ENCODE assay signal across 24 cellular contexts in genomic region chr2:9789371-9789770, GRCh38.
"Had no signal": no experiment of that assay in that cellular context is flagged by ENCODE, and none has a peak within 500 bp of the region (broad histone marks: within the 10 kb centered on the region; RNA-seq: fewer than 3 reads in every experiment).

No MANE protein-coding gene starts in this region.

- H3K36me3 Mint-ChIP-seq: neural progenitor cell; stimulated activated memory B cell treated with anti-CD40 and anti-IgM and Interleukin-4, amounts not matched to agents 10 μg/mL and 1 μg/mL and 100 μg/mL, for 72 hours had no signal

- H3K4me2 ChIP-seq: neural progenitor cell had no signal

- H3K4me1 ChIP-seq: gastrocnemius medialis, neural progenitor cell had no signal

- H3K4me3 Mint-ChIP-seq: endodermal cell; memory B cell; naive B cell; nephron; neural progenitor cell; stimulated activated memory B cell treated with anti-CD40 and anti-IgM and Interleukin-4, amounts not matched to agents 10 μg/mL and 1 μg/mL and 100 μg/mL, for 72 hours; stimulated activated naive CD8-positive, alpha-beta T cell treated with anti-CD3 and anti-CD28 coated beads, Interleukin-15, Interleukin-2, amounts not matched to agents 100 ng/mL and 50 ng/mL, for 24 hours had no signal

- H3K4me3 ChIP-seq: dorsolateral prefrontal cortex, gastrocnemius medialis, left lung, lung, neural progenitor cell, prostate gland, right atrium auricular region, skin epidermis, spleen, thoracic aorta, tibial nerve, upper lobe of left lung had no signal

- H3K27me3 Mint-ChIP-seq: stimulated activated memory B cell treated with anti-CD40 and anti-IgM and Interleukin-4, amounts not matched to agents 10 μg/mL and 1 μg/mL and 100 μg/mL, for 72 hours; stimulated activated naive CD8-positive, alpha-beta T cell treated with anti-CD3 and anti-CD28 coated beads, Interleukin-15, Interleukin-2, amounts not matched to agents 100 ng/mL and 50 ng/mL, for 24 hours had no signal

- DNase-seq: dorsolateral prefrontal cortex; effector CD4-positive, alpha-beta T cell; endodermal cell; foreskin fibroblast; head of caudate nucleus; left lung; naive B cell; spleen; stimulated activated CD4-positive, alpha-beta T cell treated with anti-CD3 and anti-CD28 coated beads, Interleukin-4, amount 100 ng/mL, for 4 hours; upper lobe of left lung had no signal

- H3K27ac ChIP-seq: dorsolateral prefrontal cortex, epithelial cell of prostate, gastrocnemius medialis, left lung, neural progenitor cell, prostate gland, right atrium auricular region, skin epidermis, spleen, thoracic aorta, tibial nerve, upper lobe of left lung had no signal

- H3K9me3 Mint-ChIP-seq: nephron; neural progenitor cell; stimulated activated memory B cell treated with anti-CD40 and anti-IgM and Interleukin-4, amounts not matched to agents 10 μg/mL and 1 μg/mL and 100 μg/mL, for 72 hours; stimulated activated naive CD8-positive, alpha-beta T cell treated with anti-CD3 and anti-CD28 coated beads, Interleukin-15, Interleukin-2, amounts not matched to agents 100 ng/mL and 50 ng/mL, for 24 hours had no signal

- H3K9me3 ChIP-seq: gastrocnemius medialis, prostate gland, thoracic aorta had no signal

- H3K4me1 Mint-ChIP-seq: endodermal cell, nephron had no signal

- ATAC-seq: esophagus mucosa; gastrocnemius medialis; left lung; stimulated activated memory B cell treated with anti-CD40 and anti-IgM and Interleukin-4, amounts not matched to agents 10 μg/mL and 1 μg/mL and 100 μg/mL, for 72 hours had no signal

- H3K9ac ChIP-seq: neural progenitor cell had no signal

- H3K27me3 ChIP-seq: dorsolateral prefrontal cortex, gastrocnemius medialis, left lung, right atrium auricular region, spleen, tibial nerve, upper lobe of left lung had no signal

- H3K27ac Mint-ChIP-seq: endodermal cell; memory B cell; naive B cell; nephron; neural progenitor cell; stimulated activated memory B cell treated with anti-CD40 and anti-IgM and Interleukin-4, amounts not matched to agents 10 μg/mL and 1 μg/mL and 100 μg/mL, for 72 hours; stimulated activated naive CD8-positive, alpha-beta T cell treated with anti-CD3 and anti-CD28 coated beads, Interleukin-15, Interleukin-2, amounts not matched to agents 100 ng/mL and 50 ng/mL, for 24 hours had no signal

- H3K36me3 ChIP-seq: gastrocnemius medialis, left lung, neural progenitor cell, prostate gland, right atrium auricular region, spleen, thoracic aorta, tibial nerve, upper lobe of left lung had no signal
